19 cellular contexts compared by ENCODE assay signal in the genomic region with DNA sequence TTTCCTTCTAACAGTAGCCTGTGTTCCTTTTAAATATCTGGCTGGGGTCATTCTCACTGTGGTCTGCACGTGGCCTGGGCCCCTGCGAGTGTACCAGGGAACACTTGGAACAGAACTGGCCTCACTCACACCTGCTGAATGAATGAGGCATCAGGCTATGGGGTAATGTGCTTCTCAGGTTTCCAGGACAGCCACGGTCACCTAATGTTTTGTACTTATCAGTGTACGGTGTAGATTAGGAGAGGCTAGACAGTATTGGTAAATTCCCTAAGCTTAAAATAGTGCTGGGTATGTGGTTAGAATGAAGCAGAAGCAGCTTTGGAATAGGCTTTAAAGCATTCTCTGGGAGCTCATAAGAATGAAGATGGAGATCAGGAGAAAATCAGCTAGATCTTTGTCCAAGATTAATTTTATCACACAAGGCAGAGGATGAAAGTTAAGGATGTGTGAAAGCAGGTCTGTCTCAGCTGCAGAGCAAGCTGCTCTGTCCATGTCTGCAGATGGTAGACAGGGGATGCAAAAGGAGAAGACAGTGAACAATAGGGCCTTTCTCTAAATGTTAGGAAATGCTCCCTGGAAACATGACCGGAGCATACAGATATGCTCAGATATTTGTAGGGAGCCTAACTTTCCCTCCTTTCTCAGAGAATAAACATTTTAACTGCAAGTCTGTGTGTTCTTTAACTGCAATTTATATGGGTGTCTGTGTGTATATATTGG.
DNase-seq lines count a peak whose midpoint lies in the region; ATAC-seq and TF ChIP-seq lines count a peak whose summit lies in the region.
"Had no signal": no experiment of that assay in that cellular context is flagged by ENCODE, and none has a peak within 500 bp of the region (broad histone marks: within the 10 kb centered on the region; RNA-seq: fewer than 3 reads in every experiment).

No MANE protein-coding gene starts in this region.

- no peak for TF ChIP-seq CTCF in body of pancreas (IDR thresholded peaks at IDR 0.05)
- no peak for TF ChIP-seq CTCF in activated CD8-positive, alpha-beta T cell treated with anti-CD3 and anti-CD28 coated beads for 36 hours (IDR thresholded peaks at IDR 0.05)

- no peaks in the 10 kb centered on the region for H3K4me1 Mint-ChIP-seq in activated CD8-positive, alpha-beta T cell treated with anti-CD3 and anti-CD28 coated beads for 36 hours (ENCODE audit: low read depth)
- H3K4me1 Mint-ChIP-seq: GM23338 had no signal

- CTCF ChIA-PET in activated CD8-positive, alpha-beta T cell treated with anti-CD3 and anti-CD28 coated beads for 36 hours (lab: Charles Lee): interaction anchor here (1.0 kb wide), 1 partner anchor 8 kb away, joined by 3 read pairs; no protein-coding TSS in a partner anchor

- 41 to 58% methylated on average over 5 of the region's 5 CpGs for WGBS in body of pancreas, 2 donors
- 57% methylated on average over 5 of the region's 5 CpGs for WGBS in right cardiac atrium

- H3K27ac Mint-ChIP-seq in activated CD8-positive, alpha-beta T cell treated with anti-CD3 and anti-CD28 coated beads for 36 hours: no peak overlapping the region
- H3K27ac Mint-ChIP-seq: activated CD8-positive, alpha-beta T cell treated with anti-CD3 and anti-CD28 coated beads, Interleukin-2, amount 10 ng/mL, durations not matched to agents 7 days and 5 days; GM23338; neural progenitor cell; stimulated activated memory B cell treated with anti-CD40 and anti-IgM and Interleukin-4, amounts not matched to agents 10 μg/mL and 1 μg/mL and 100 μg/mL, for 72 hours had no signal

- no peaks in the 10 kb centered on the region for H3K27me3 ChIP-seq in body of pancreas
- H3K27me3 ChIP-seq in right cardiac atrium (ENCODE audit: control insufficient read depth, insufficient read depth): no peaks in the 10 kb centered on the region
- H3K27me3 ChIP-seq in skeletal muscle tissue (ENCODE audit: control insufficient read depth in 3 of 3, insufficient read depth in 3 of 3, low read length in 3 of 3): no peaks in the 10 kb centered on the region
- H3K27me3 ChIP-seq: BE2C, neural progenitor cell, Peyer's patch had no signal

- intact Hi-C loops in body of pancreas (cut with DNase I): no loop called here
- intact Hi-C loops in right cardiac atrium (cut with DNase I): no loop called here
- intact Hi-C loops in activated CD8-positive, alpha-beta T cell treated with anti-CD3 and anti-CD28 coated beads for 36 hours (cut with micrococcal nuclease): no loop called here

- no peak for TF ChIP-seq POLR2A in body of pancreas (IDR thresholded peaks at IDR 0.05)

- H3K9ac ChIP-seq in skeletal muscle tissue (ENCODE audit: low read depth in 1 of 3, low read length in 3 of 3): peak overlapping the region; percentile 0 to 27 (median 25)
- H3K9ac ChIP-seq: neural progenitor cell had no signal

- H3K9me3 ChIP-seq in body of pancreas (no peaks in the 10 kb centered on the region), right cardiac atrium (ENCODE audit: control insufficient read depth, low read length) (no peaks in the 10 kb centered on the region), skeletal muscle tissue (ENCODE audit: control insufficient read depth in 3 of 3, low read length in 3 of 3) (no peaks in the 10 kb centered on the region)
- H3K9me3 ChIP-seq: BE2C, Peyer's patch had no signal

- POLR2A ChIA-PET in activated CD8-positive, alpha-beta T cell treated with anti-CD3 and anti-CD28 coated beads for 36 hours (lab: Charles Lee): no interaction called here

- H3K4me1 ChIP-seq in body of pancreas: peaks cover 23% of the 10 kb centered on the region
- peaks cover 11% of the 10 kb centered on the region for H3K4me1 ChIP-seq in right cardiac atrium (ENCODE audit: control insufficient read depth, insufficient read depth, low read length)
- H3K4me1 ChIP-seq in skeletal muscle tissue (ENCODE audit: control insufficient read depth in 3 of 3, insufficient read depth in 3 of 3, low read length in 3 of 3): peaks cover 50 to 66% (median 54%) of the 10 kb centered on the region in 3 donors
- H3K4me1 ChIP-seq: Peyer's patch had no signal

- no peak overlapping the region for H3K4me3 Mint-ChIP-seq in activated CD8-positive, alpha-beta T cell treated with anti-CD3 and anti-CD28 coated beads for 36 hours
- H3K4me3 Mint-ChIP-seq: activated CD8-positive, alpha-beta T cell treated with anti-CD3 and anti-CD28 coated beads, Interleukin-2, amount 10 ng/mL, durations not matched to agents 7 days and 5 days; GM23338; neural progenitor cell; stimulated activated memory B cell treated with anti-CD40 and anti-IgM and Interleukin-4, amounts not matched to agents 10 μg/mL and 1 μg/mL and 100 μg/mL, for 72 hours had no signal

- H3K27ac ChIP-seq in body of pancreas: no peak overlapping the region
- no peak overlapping the region for H3K27ac ChIP-seq in right cardiac atrium (ENCODE audit: low read length)
- peak overlapping the region; percentile 79 for H3K27ac ChIP-seq in skeletal muscle tissue (ENCODE audit: low read depth, low read length)
- H3K27ac ChIP-seq: neural progenitor cell, Peyer's patch, VCaP had no signal

- no peaks in the 10 kb centered on the region for H3K36me3 ChIP-seq in body of pancreas (replicated peaks in 1 of 2; ENCODE audit: insufficient read depth in 1 of 2, low read depth in 2 of 2)
- H3K36me3 ChIP-seq in skeletal muscle tissue (ENCODE audit: control insufficient read depth in 3 of 3, insufficient read depth in 3 of 3, low read length in 3 of 3): no peaks in the 10 kb centered on the region
- H3K36me3 ChIP-seq: neural progenitor cell had no signal

- DNase-seq in NCI-H82 (lab: John Stamatoyannopoulos, UW): peak; percentile 48
- peak; percentile 18 to 56 (median 38) for DNase-seq in body of pancreas
- DNase-seq in right cardiac atrium: peak in 1 of 3 donors; percentile 62
- no peak for DNase-seq in activated CD8-positive, alpha-beta T cell treated with anti-CD3 and anti-CD28 coated beads for 36 hours
- DNase-seq in COR-L47 (lab: John Stamatoyannopoulos, UW): no peak
- DNase-seq: activated CD8-positive, alpha-beta T cell treated with anti-CD3 and anti-CD28 coated beads, Interleukin-2, amount 10 ng/mL, durations not matched to agents 7 days and 5 days; BE2C; GDM1; mesendoderm; NCI-H1436 treated with DMSO at 0.1 percent for 48 hours; NCI-H774; Peyer's patch had no signal

- peak; percentile 60 for ATAC-seq in body of pancreas
- ATAC-seq in right cardiac atrium: peak; percentile 61 to 67
- no peak for ATAC-seq in activated CD8-positive, alpha-beta T cell treated with anti-CD3 and anti-CD28 coated beads for 36 hours
- ATAC-seq in HG03039 (IDR thresholded peaks at IDR 0.05; ENCODE audit: unreplicated experiment): no peak
- no peak for ATAC-seq in HG03025 (IDR thresholded peaks at IDR 0.05; ENCODE audit: low FRiP score, unreplicated experiment)
- ATAC-seq: activated CD8-positive, alpha-beta T cell treated with anti-CD3 and anti-CD28 coated beads, Interleukin-2, amount 10 ng/mL, durations not matched to agents 7 days and 5 days; GM23338; stimulated activated memory B cell treated with anti-CD40 and anti-IgM and Interleukin-4, amounts not matched to agents 10 μg/mL and 1 μg/mL and 100 μg/mL, for 72 hours had no signal

- H3K9me3 Mint-ChIP-seq in activated CD8-positive, alpha-beta T cell treated with anti-CD3 and anti-CD28 coated beads for 36 hours: no peaks in the 10 kb centered on the region
- H3K9me3 Mint-ChIP-seq: GM23338; neural progenitor cell; stimulated activated memory B cell treated with anti-CD40 and anti-IgM and Interleukin-4, amounts not matched to agents 10 μg/mL and 1 μg/mL and 100 μg/mL, for 72 hours had no signal

- H3K36me3 Mint-ChIP-seq in activated CD8-positive, alpha-beta T cell treated with anti-CD3 and anti-CD28 coated beads for 36 hours (ENCODE audit: low read depth): peaks cover 3% of the 10 kb centered on the region
- H3K36me3 Mint-ChIP-seq: neural progenitor cell had no signal

- H3K4me3 ChIP-seq in body of pancreas: no peak overlapping the region
- H3K4me3 ChIP-seq in right cardiac atrium (ENCODE audit: low read length): no peak overlapping the region
- H3K4me3 ChIP-seq in skeletal muscle tissue (ENCODE audit: low read length in 3 of 3): no peak overlapping the region
- H3K4me3 ChIP-seq: GM23338, neural progenitor cell, Peyer's patch had no signal

- H3K27me3 Mint-ChIP-seq in activated CD8-positive, alpha-beta T cell treated with anti-CD3 and anti-CD28 coated beads for 36 hours: no peaks in the 10 kb centered on the region
- H3K27me3 Mint-ChIP-seq: stimulated activated memory B cell treated with anti-CD40 and anti-IgM and Interleukin-4, amounts not matched to agents 10 μg/mL and 1 μg/mL and 100 μg/mL, for 72 hours had no signal

Comparison
In these comparisons a context has a peak if more than half of its experiments do, and no peak if none do; other contexts are left out.
1. DNase-seq: peak in NCI-H82 (single experiment) and body of pancreas (4 of 4); none in activated CD8-positive, alpha-beta T cell treated with anti-CD3 and anti-CD28 coated beads for 36 hours (single experiment) and COR-L47 (single experiment).
2. ATAC-seq: peak in body of pancreas (single experiment) and right cardiac atrium (2 of 2); none in activated CD8-positive, alpha-beta T cell treated with anti-CD3 and anti-CD28 coated beads for 36 hours (single experiment), HG03039 (single experiment) and HG03025 (single experiment).